Comparison of ENCODE assay signal across 20 cellular contexts in the genomic region with DNA sequence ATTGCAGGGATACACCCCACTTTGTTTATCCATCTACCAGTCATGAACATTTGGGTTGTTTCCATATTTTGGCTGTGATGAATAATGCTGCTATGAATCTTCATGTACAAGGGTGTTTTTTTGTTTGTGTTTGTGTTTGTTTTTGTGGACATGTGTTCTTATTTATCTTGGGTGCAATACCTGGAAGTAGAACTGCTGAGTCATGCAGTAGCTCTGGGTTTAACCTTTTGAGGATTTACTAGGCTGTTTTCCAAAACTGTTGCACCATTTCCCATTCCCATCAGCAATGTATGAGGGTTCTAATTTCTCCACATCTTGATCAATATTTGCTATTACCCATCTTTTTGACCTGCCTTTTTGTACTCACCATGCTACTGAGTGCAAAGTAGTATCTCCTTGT.
A peak's percentile ranks its signal among the peaks of the same experiment; 100 is the strongest.
DNase-seq lines count a peak whose midpoint lies in the region; ATAC-seq and TF ChIP-seq lines count a peak whose summit lies in the region.
"Had no signal": no experiment of that assay in that cellular context is flagged by ENCODE, and none has a peak within 500 bp of the region (broad histone marks: within the 10 kb centered on the region; RNA-seq: fewer than 3 reads in every experiment).

No MANE protein-coding gene starts in this region.

- no peak overlapping the region for H3K4me3 Mint-ChIP-seq in activated T-cell treated with anti-CD3 and anti-CD28 coated beads, Interleukin-2, amount 50 U/mL, for 4 hours
- no peak overlapping the region for H3K4me3 Mint-ChIP-seq in activated naive CD8-positive, alpha-beta T cell treated with anti-CD3 and anti-CD28 coated beads for 36 hours
- H3K4me3 Mint-ChIP-seq: CD4-positive, CD25-positive, alpha-beta regulatory T cell had no signal

- TF ChIP-seq CTCF in fibroblast of mammary gland (conservative IDR thresholded peaks at IDR 0.05; ENCODE audit: control insufficient read depth, insufficient read depth, low read depth, low read length) = no peak

- no peaks in the 10 kb centered on the region for H3K36me3 Mint-ChIP-seq in activated T-cell treated with anti-CD3 and anti-CD28 coated beads, Interleukin-2, amount 50 U/mL, for 4 hours (ENCODE audit: insufficient read depth)
- H3K36me3 Mint-ChIP-seq in activated naive CD8-positive, alpha-beta T cell treated with anti-CD3 and anti-CD28 coated beads for 36 hours = no peaks in the 10 kb centered on the region
- H3K36me3 Mint-ChIP-seq: CD4-positive, CD25-positive, alpha-beta regulatory T cell had no signal

- peaks cover 15% of the 10 kb centered on the region for H3K27me3 Mint-ChIP-seq in activated T-cell treated with anti-CD3 and anti-CD28 coated beads, Interleukin-2, amount 50 U/mL, for 4 hours (ENCODE audit: low read depth)
- H3K27me3 Mint-ChIP-seq in activated naive CD8-positive, alpha-beta T cell treated with anti-CD3 and anti-CD28 coated beads for 36 hours = peaks cover 17% of the 10 kb centered on the region

- H3K9me3 Mint-ChIP-seq in activated T-cell treated with anti-CD3 and anti-CD28 coated beads, Interleukin-2, amount 50 U/mL, for 4 hours = peaks cover 12% of the 10 kb centered on the region
- peaks cover 14% of the 10 kb centered on the region for H3K9me3 Mint-ChIP-seq in activated naive CD8-positive, alpha-beta T cell treated with anti-CD3 and anti-CD28 coated beads for 36 hours

- ATAC-seq in activated T-cell treated with anti-CD3 and anti-CD28 coated beads, Interleukin-2, amount 50 U/mL, for 4 hours = no peak
- no peak for ATAC-seq in GM21723 (IDR thresholded peaks at IDR 0.05; ENCODE audit: unreplicated experiment)

- H3K27ac Mint-ChIP-seq in activated naive CD8-positive, alpha-beta T cell treated with anti-CD3 and anti-CD28 coated beads for 36 hours = no peak overlapping the region
- H3K27ac Mint-ChIP-seq: CD4-positive, CD25-positive, alpha-beta regulatory T cell had no signal

- DNase-seq in NCI-H82 (lab: John Stamatoyannopoulos, UW) = peak; percentile 16
- DNase-seq in NCI-H82 treated with DMSO at 0.1 percent for 48 hours (lab: John Stamatoyannopoulos, UW; ENCODE audit: unreplicated experiment) = no peak
- DNase-seq in amniotic epithelial cell (ENCODE audit: low read depth) = peak; percentile 72
- peak; percentile 92 for DNase-seq in fibroblast of mammary gland (ENCODE audit: low read depth)
- peak; percentile 62 for DNase-seq in skeletal muscle cell (ENCODE audit: low read depth)
- no peak for DNase-seq in activated T-cell treated with anti-CD3 and anti-CD28 coated beads, Interleukin-2, amount 50 U/mL, for 4 hours
- DNase-seq in activated naive CD8-positive, alpha-beta T cell treated with anti-CD3 and anti-CD28 coated beads for 36 hours = no peak
- DNase-seq: activated CD4-positive, alpha-beta T cell treated with anti-CD3 and anti-CD28 coated beads, Interleukin-2, amount 50 U/mL, for 4 hours; activated gamma-delta T cell treated with Interleukin-2 at 50 U/mL for 16 hours; CD4-positive, CD25-positive, alpha-beta regulatory T cell; cerebellar nuclear complex; effector memory CD4-positive, alpha-beta T cell; KG1; NCI-H1092; NCI-H2029 treated with DMSO at 0.1 percent for 48 hours; NCI-H526; stimulated activated CD4-positive, alpha-beta T cell treated with anti-CD3 and anti-CD28 coated beads, Interleukin-12 subunit alpha, Interleukin-12 subunit beta, amount 100 ng/mL, for 4 hours; substantia nigra had no signal

- H3K4me3 ChIP-seq in fibroblast of mammary gland (ENCODE audit: control insufficient read depth, low read depth, low read length) = no peak overlapping the region
- no peak overlapping the region for H3K4me3 ChIP-seq in skeletal muscle cell (ENCODE audit: low read depth, low read length)
- H3K4me3 ChIP-seq: vagina had no signal

- peaks cover 5% of the 10 kb centered on the region for H3K4me1 Mint-ChIP-seq in activated T-cell treated with anti-CD3 and anti-CD28 coated beads, Interleukin-2, amount 50 U/mL, for 4 hours (ENCODE audit: low read depth)
- H3K4me1 Mint-ChIP-seq in activated naive CD8-positive, alpha-beta T cell treated with anti-CD3 and anti-CD28 coated beads for 36 hours = peaks cover 4% of the 10 kb centered on the region

Comparison
In these comparisons a context has a peak if more than half of its experiments do, and no peak if none do; other contexts are left out.
1. DNase-seq: peak in NCI-H82 (single experiment), amniotic epithelial cell (single experiment), fibroblast of mammary gland (single experiment) and skeletal muscle cell (single experiment); none in NCI-H82 treated with DMSO at 0.1 percent for 48 hours (single experiment), activated T-cell treated with anti-CD3 and anti-CD28 coated beads, Interleukin-2, amount 50 U/mL, for 4 hours (single experiment) and activated naive CD8-positive, alpha-beta T cell treated with anti-CD3 and anti-CD28 coated beads for 36 hours (single experiment).